1 cellular context compared by ENCODE assay signal in the genomic region with DNA sequence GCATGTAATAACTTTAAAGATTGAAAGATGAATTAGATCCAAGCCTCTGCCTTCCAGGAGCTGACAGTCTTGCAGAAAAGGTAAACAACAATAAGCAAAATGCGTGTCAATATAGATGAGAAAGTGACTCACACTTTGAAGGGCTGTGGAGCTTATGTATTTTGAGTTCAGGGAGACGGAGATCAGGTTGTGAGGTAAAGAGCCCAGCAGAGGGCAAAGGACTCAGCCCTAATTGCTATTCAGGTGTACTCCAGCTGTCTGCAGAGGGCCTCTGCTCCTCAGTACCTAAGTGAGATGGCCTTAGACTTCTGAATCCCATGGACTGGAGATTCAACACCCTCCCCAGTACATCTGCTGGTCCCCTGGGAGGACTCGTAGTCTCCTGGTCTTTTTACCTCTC.
TF ChIP-seq lines count a peak whose summit lies in the region.

No MANE protein-coding gene starts in this region.

TF ChIP-seq in HCT116, 20 proteins besides CTCF, POLR2A, EP300 and RAD21 (continued from another document):
- TF ChIP-seq, protein P1, sequence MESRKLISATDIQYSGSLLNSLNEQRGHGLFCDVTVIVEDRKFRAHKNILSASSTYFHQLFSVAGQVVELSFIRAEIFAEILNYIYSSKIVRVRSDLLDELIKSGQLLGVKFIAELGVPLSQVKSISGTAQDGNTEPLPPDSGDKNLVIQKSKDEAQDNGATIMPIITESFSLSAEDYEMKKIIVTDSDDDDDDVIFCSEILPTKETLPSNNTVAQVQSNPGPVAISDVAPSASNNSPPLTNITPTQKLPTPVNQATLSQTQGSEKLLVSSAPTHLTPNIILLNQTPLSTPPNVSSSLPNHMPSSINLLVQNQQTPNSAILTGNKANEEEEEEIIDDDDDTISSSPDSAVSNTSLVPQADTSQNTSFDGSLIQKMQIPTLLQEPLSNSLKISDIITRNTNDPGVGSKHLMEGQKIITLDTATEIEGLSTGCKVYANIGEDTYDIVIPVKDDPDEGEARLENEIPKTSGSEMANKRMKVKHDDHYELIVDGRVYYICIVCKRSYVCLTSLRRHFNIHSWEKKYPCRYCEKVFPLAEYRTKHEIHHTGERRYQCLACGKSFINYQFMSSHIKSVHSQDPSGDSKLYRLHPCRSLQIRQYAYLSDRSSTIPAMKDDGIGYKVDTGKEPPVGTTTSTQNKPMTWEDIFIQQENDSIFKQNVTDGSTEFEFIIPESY (IDR thresholded peaks at IDR 0.05; ENCODE audit: extremely low read depth, insufficient replicate concordance, low read length) = no peak
- no peak for TF ChIP-seq ELF1 (IDR thresholded peaks at IDR 0.05; ENCODE audit: borderline replicate concordance, low read depth)
- no peak for TF ChIP-seq ZFX (IDR thresholded peaks at IDR 0.05)
- TF ChIP-seq EZH2 (IDR thresholded peaks at IDR 0.05) = no peak
- TF ChIP-seq SP1 (IDR thresholded peaks at IDR 0.05; ENCODE audit: low read depth) = no peak
- TF ChIP-seq, protein P2, sequence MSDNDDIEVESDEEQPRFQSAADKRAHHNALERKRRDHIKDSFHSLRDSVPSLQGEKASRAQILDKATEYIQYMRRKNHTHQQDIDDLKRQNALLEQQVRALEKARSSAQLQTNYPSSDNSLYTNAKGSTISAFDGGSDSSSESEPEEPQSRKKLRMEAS (IDR thresholded peaks at IDR 0.05) = no peak
- TF ChIP-seq CBX3 (IDR thresholded peaks at IDR 0.05; ENCODE audit: low read depth) = no peak
- TF ChIP-seq EZH2phosphoT487 (IDR thresholded peaks at IDR 0.05; ENCODE audit: borderline replicate concordance) = no peak
